29 cellular contexts compared by ENCODE assay signal in the genomic region with DNA sequence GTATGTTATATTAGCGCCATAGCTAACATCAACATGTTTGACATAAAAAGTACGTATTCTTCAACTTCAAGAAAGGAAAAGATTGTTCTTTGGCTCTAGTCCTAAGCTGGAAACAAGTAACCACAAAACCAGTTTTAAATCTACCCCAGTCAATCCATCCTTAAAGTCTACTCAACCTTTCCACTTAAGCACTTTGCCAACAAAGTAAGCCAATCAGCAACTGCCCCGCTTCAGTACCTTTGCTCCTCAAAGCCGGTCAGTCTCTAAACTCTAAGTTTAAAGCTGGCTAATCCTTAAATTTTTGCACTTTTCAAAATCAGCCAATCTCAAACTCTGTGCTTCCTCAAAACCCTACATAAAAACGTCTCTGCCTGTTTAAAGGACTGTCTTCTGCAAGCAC.
"Had no signal": no experiment of that assay in that cellular context is flagged by ENCODE, and none has a peak within 500 bp of the region (broad histone marks: within the 10 kb centered on the region; RNA-seq: fewer than 3 reads in every experiment).

No MANE protein-coding gene starts in this region.

- H3K27me3 Mint-ChIP-seq: memory B cell; naive thymus-derived CD4-positive, alpha-beta T cell; natural killer cell treated with Interleukin-12 subunit alpha and Interleukin-12 subunit beta and Interleukin-15 and Interleukin-18, amount 100 ng/mL, for 72 hours; stimulated activated memory B cell treated with anti-CD40 and anti-IgM and Interleukin-4, amounts not matched to agents 10 μg/mL and 1 μg/mL and 100 μg/mL, for 72 hours; stimulated activated naive CD8-positive, alpha-beta T cell treated with anti-CD3 and anti-CD28 coated beads, Interleukin-15, amount 100 ng/mL, for 72 hours had no signal

- H3K9me3 ChIP-seq: left ventricle myocardium inferior, mucosa of descending colon, pancreas, prostate gland, sigmoid colon, transverse colon, upper lobe of left lung had no signal

- H3K4me3 ChIP-seq: left ventricle myocardium inferior, mucosa of descending colon, pancreas, prostate gland, sigmoid colon, transverse colon, upper lobe of left lung had no signal

- H3K4me1 Mint-ChIP-seq: immature natural killer cell; memory B cell; stimulated activated memory B cell treated with anti-CD40 and anti-IgM and Interleukin-4, amounts not matched to agents 10 μg/mL and 1 μg/mL and 100 μg/mL, for 72 hours had no signal

- H3K27ac Mint-ChIP-seq: immature natural killer cell; memory B cell; natural killer cell treated with Interleukin-12 subunit alpha and Interleukin-12 subunit beta and Interleukin-15 and Interleukin-18, amount 100 ng/mL, for 72 hours; stimulated activated memory B cell treated with anti-CD40 and anti-IgM and Interleukin-4, amounts not matched to agents 10 μg/mL and 1 μg/mL and 100 μg/mL, for 72 hours; stimulated activated naive CD8-positive, alpha-beta T cell treated with anti-CD3 and anti-CD28 coated beads, Interleukin-15, amount 100 ng/mL, for 72 hours had no signal

- H3K4me1 ChIP-seq: prostate gland had no signal

- H3K27me3 ChIP-seq: pancreas, sigmoid colon, transverse colon, upper lobe of left lung had no signal

- H3K9me3 Mint-ChIP-seq: immature natural killer cell; memory B cell; natural killer cell treated with Interleukin-12 subunit alpha and Interleukin-12 subunit beta and Interleukin-15 and Interleukin-18, amount 100 ng/mL, for 72 hours; stimulated activated memory B cell treated with anti-CD40 and anti-IgM and Interleukin-4, amounts not matched to agents 10 μg/mL and 1 μg/mL and 100 μg/mL, for 72 hours; stimulated activated naive CD8-positive, alpha-beta T cell treated with anti-CD3 and anti-CD28 coated beads, Interleukin-15, amount 100 ng/mL, for 72 hours had no signal

- DNase-seq: hypothalamus; immature natural killer cell; kidney; left colon; left ventricle myocardium inferior; midbrain; mucosa of descending colon; naive thymus-derived CD4-positive, alpha-beta T cell; nucleus accumbens; pancreas; posterior cingulate gyrus; retina; right cardiac atrium; sigmoid colon; small intestine; stimulated activated CD4-positive, alpha-beta T cell treated with anti-CD3 and anti-CD28 coated beads, Interleukin-1b, Interleukin-23, amount 100 ng/mL, for 48 hours; stimulated activated CD4-positive, alpha-beta T cell treated with anti-CD3 and anti-CD28 coated beads, Interleukin-2, amount 100 ng/mL, for 48 hours; stimulated activated CD4-positive, alpha-beta T cell treated with anti-CD3 and anti-CD28 coated beads, Interleukin-4, amount 100 ng/mL, for 4 hours; stimulated activated CD8-positive, alpha-beta memory T cell treated with anti-CD3 and anti-CD28 coated beads, Interleukin-4, amount 100 ng/mL, for 48 hours; stimulated activated naive CD4-positive, alpha-beta T cell treated with Interleukin-2 at 50 U/mL for 16 hours; stimulated activated naive CD8-positive, alpha-beta T cell treated with anti-CD3 and anti-CD28 coated beads, Interleukin-15, amount 100 ng/mL, for 72 hours; substantia nigra; transverse colon had no signal

- H3K27ac ChIP-seq: left ventricle myocardium inferior, pancreas, prostate gland, sigmoid colon, transverse colon, upper lobe of left lung had no signal

- H3K4me3 Mint-ChIP-seq: immature natural killer cell; memory B cell; naive thymus-derived CD4-positive, alpha-beta T cell; natural killer cell treated with Interleukin-12 subunit alpha and Interleukin-12 subunit beta and Interleukin-15 and Interleukin-18, amount 100 ng/mL, for 72 hours; stimulated activated memory B cell treated with anti-CD40 and anti-IgM and Interleukin-4, amounts not matched to agents 10 μg/mL and 1 μg/mL and 100 μg/mL, for 72 hours; stimulated activated naive CD8-positive, alpha-beta T cell treated with anti-CD3 and anti-CD28 coated beads, Interleukin-15, amount 100 ng/mL, for 72 hours had no signal

- FAIRE-seq: pancreas, small intestine, urothelium cell line had no signal

- ATAC-seq: left colon; mucosa of descending colon; naive thymus-derived CD4-positive, alpha-beta T cell; natural killer cell treated with Interleukin-12 subunit alpha and Interleukin-12 subunit beta and Interleukin-15 and Interleukin-18, amount 100 ng/mL, for 72 hours; pancreas; right cardiac atrium; stimulated activated memory B cell treated with anti-CD40 and anti-IgM and Interleukin-4, amounts not matched to agents 10 μg/mL and 1 μg/mL and 100 μg/mL, for 72 hours; stimulated activated naive CD8-positive, alpha-beta T cell treated with anti-CD3 and anti-CD28 coated beads, Interleukin-15, amount 100 ng/mL, for 72 hours had no signal

- H3K36me3 Mint-ChIP-seq: immature natural killer cell; natural killer cell treated with Interleukin-12 subunit alpha and Interleukin-12 subunit beta and Interleukin-15 and Interleukin-18, amount 100 ng/mL, for 72 hours; stimulated activated memory B cell treated with anti-CD40 and anti-IgM and Interleukin-4, amounts not matched to agents 10 μg/mL and 1 μg/mL and 100 μg/mL, for 72 hours had no signal

- H3K36me3 ChIP-seq: left ventricle myocardium inferior, pancreas, prostate gland, sigmoid colon, transverse colon, upper lobe of left lung had no signal
